Comparison of ENCODE assay signal across 9 cellular contexts in genomic region chr9:34991833-34992375, GRCh38. TPM values are rescaled to one million over a fixed set of nuclear protein-coding genes. Genes with fewer than 3 reads are reported as not detected.
DNase-seq lines count a peak whose midpoint lies in the region; ATAC-seq and TF ChIP-seq lines count a peak whose summit lies in the region.
"Had no signal": no experiment of that assay in that cellular context is flagged by ENCODE, and none has a peak within 500 bp of the region (broad histone marks: within the 10 kb centered on the region; RNA-seq: fewer than 3 reads in every experiment).

No MANE protein-coding gene starts in this region.

- H3K79me2 ChIP-seq in GM23338 (replicated peaks; ENCODE audit: insufficient read depth): peaks cover 5% of the 10 kb centered on the region; the same call in 1 of the 2 replicates

- H3K27ac Mint-ChIP-seq in GM23338 (peak overlapping the region; percentile 86), glutamatergic neuron (ENCODE audit: unreplicated experiment) (peak overlapping the region; percentile 93)

- H4K20me1 ChIP-seq in GM23338 (replicated peaks; ENCODE audit: insufficient read depth): no peaks in the 10 kb centered on the region

- no peaks in the 10 kb centered on the region for H3K9me2 ChIP-seq in GM23338 (ENCODE audit: insufficient read depth)

- no peaks in the 10 kb centered on the region; the same call in 1 of the 3 replicates for H3K9me3 Mint-ChIP-seq in GM23338
- peaks cover 25% of the 10 kb centered on the region for H3K9me3 Mint-ChIP-seq in glutamatergic neuron (ENCODE audit: unreplicated experiment)

- peaks cover 12% of the 10 kb centered on the region for H3K36me3 ChIP-seq in GM23338 (ENCODE audit: insufficient read depth)

- H3K4me1 ChIP-seq in GM23338 (ENCODE audit: insufficient read depth): peaks cover 54% of the 10 kb centered on the region

- ATAC-seq in GM23338 (peak; percentile 5), GM21360 (IDR thresholded peaks at IDR 0.05; ENCODE audit: unreplicated experiment) (no peak), HG03378 (IDR thresholded peaks at IDR 0.05; ENCODE audit: unreplicated experiment) (no peak)

- no peaks in the 10 kb centered on the region for H3K27me3 ChIP-seq in GM23338 (ENCODE audit: insufficient read depth)

- H3F3A ChIP-seq in GM23338 (replicated peaks; ENCODE audit: low read depth): no peaks in the 10 kb centered on the region; the same call in none of the 2 replicates

- H3K4me1 Mint-ChIP-seq in GM23338 (peaks cover 61% of the 10 kb centered on the region), glutamatergic neuron (ENCODE audit: low read depth, unreplicated experiment) (peaks cover 45% of the 10 kb centered on the region)

- peak; percentile 31 to 48; a peak in 3 of 4 replicates for TF ChIP-seq CTCF in GM23338 (conservative IDR thresholded peaks at IDR 0.05; ENCODE audit: low read depth in 2 of 2)
- TF ChIP-seq CTCF in glutamatergic neuron (IDR thresholded peaks at IDR 0.05; ENCODE audit: partially characterized antibody, unreplicated experiment): no peak

- H3K4me3 Mint-ChIP-seq in GM23338 (peak overlapping the region; percentile 88), glutamatergic neuron (ENCODE audit: unreplicated experiment) (peak overlapping the region; percentile 86)

- peaks cover 41% of the 10 kb centered on the region for H3K36me3 Mint-ChIP-seq in GM23338 (ENCODE audit: low read depth)
- H3K36me3 Mint-ChIP-seq in glutamatergic neuron (ENCODE audit: unreplicated experiment): peaks cover 16% of the 10 kb centered on the region

- no peak overlapping the region for H2AFZ ChIP-seq in GM23338

- DNase-seq in GM23338 (ENCODE audit: low spot score) (peak; percentile 61), glutamatergic neuron (peak; percentile 46), activated gamma-delta T cell (lab: John Stamatoyannopoulos, UW) (no peak), NCI-H2107 treated with DMSO at 0.1 percent for 48 hours (lab: John Stamatoyannopoulos, UW; ENCODE audit: unreplicated experiment) (no peak)
- peak; percentile 34 to 48 for DNase-seq in activated CD4-positive, alpha-beta T cell treated with anti-CD3 and anti-CD28 coated beads, Interleukin-2, amount 50 U/mL, for 48 hours
- DNase-seq in stimulated activated CD8-positive, alpha-beta memory T cell treated with anti-CD3 and anti-CD28 coated beads, Interleukin-4, amount 100 ng/mL, for 48 hours: peak; percentile 65

- peaks cover 13% of the 10 kb centered on the region for H3K27me3 Mint-ChIP-seq in GM23338 (ENCODE audit: insufficient read depth, low read depth, poor library complexity)
- H3K27me3 Mint-ChIP-seq in glutamatergic neuron (ENCODE audit: unreplicated experiment): peaks cover 25% of the 10 kb centered on the region

- H3K27ac ChIP-seq in GM23338 (ENCODE audit: low read depth): no peak overlapping the region

- peak overlapping the region; percentile 85 for H3K4me3 ChIP-seq in GM23338

- H3K4me2 ChIP-seq in GM23338: peak overlapping the region; percentile 96

TF ChIP-seq in GM23338, 12 proteins besides CTCF, POLR2A, EP300 and RAD21 (continues in another document):
- TF ChIP-seq POLR2AphosphoS5 (IDR thresholded peaks at IDR 0.05; ENCODE audit: low read depth) (no peak), EZH2 (IDR thresholded peaks at IDR 0.05; ENCODE audit: low read depth, unreplicated experiment) (no peak), ZNF462 (CRISPR knock-in tag; IDR thresholded peaks at IDR 0.05) (no peak), ETS1 (IDR thresholded peaks at IDR 0.05) (no peak), JUNB (IDR thresholded peaks at IDR 0.05; ENCODE audit: unreplicated experiment) (no peak), ZNF114 (CRISPR knock-in tag; IDR thresholded peaks at IDR 0.05) (no peak), ZNF331 (CRISPR knock-in tag; IDR thresholded peaks at IDR 0.05; ENCODE audit: low read depth) (no peak), NANOG (IDR thresholded peaks at IDR 0.05; ENCODE audit: borderline replicate concordance) (no peak)

RNA-seq across cellular contexts. Expression of gene DNAJB5, which starts 2.4 kb away (rescaled TPM):
- 37.4 and 37.6 TPM in 2 replicates for total RNA-seq in GM23338 (2014; rRNA removed; shearing (Covaris generic))
- polyA plus RNA-seq in GM23338 (2016; fragmentation: Nextera tagmentation; extraction: Ambion mirVana): 20.3 and 22.6 TPM in 2 replicates
- total RNA-seq in glutamatergic neuron (ENCODE audit: unreplicated experiment): 137 TPM

RNA-seq across cellular contexts. Expression of gene PHF24, which starts 33.8 kb away (rescaled TPM):
- 0.14 and 0.19 TPM in 2 replicates for total RNA-seq in GM23338 (2014; rRNA removed; shearing (Covaris generic))
- 0.03 and 0.05 TPM in 2 replicates for polyA plus RNA-seq in GM23338 (2016; fragmentation: Nextera tagmentation; extraction: Ambion mirVana)
- total RNA-seq in glutamatergic neuron (ENCODE audit: unreplicated experiment): 3.1 TPM
- total RNA-seq: RPMI7951 had no signal

Comparison
In these comparisons a context has a peak if more than half of its experiments do, and no peak if none do; other contexts are left out.
1. DNase-seq: peak in GM23338 (single experiment), activated CD4-positive, alpha-beta T cell treated with anti-CD3 and anti-CD28 coated beads, Interleukin-2, amount 50 U/mL, for 48 hours (2 of 2), glutamatergic neuron (single experiment) and stimulated activated CD8-positive, alpha-beta memory T cell treated with anti-CD3 and anti-CD28 coated beads, Interleukin-4, amount 100 ng/mL, for 48 hours (single experiment); none in activated gamma-delta T cell (single experiment) and NCI-H2107 treated with DMSO at 0.1 percent for 48 hours (single experiment).